ENCODE assay signal across 2 cellular contexts in the genomic region with DNA sequence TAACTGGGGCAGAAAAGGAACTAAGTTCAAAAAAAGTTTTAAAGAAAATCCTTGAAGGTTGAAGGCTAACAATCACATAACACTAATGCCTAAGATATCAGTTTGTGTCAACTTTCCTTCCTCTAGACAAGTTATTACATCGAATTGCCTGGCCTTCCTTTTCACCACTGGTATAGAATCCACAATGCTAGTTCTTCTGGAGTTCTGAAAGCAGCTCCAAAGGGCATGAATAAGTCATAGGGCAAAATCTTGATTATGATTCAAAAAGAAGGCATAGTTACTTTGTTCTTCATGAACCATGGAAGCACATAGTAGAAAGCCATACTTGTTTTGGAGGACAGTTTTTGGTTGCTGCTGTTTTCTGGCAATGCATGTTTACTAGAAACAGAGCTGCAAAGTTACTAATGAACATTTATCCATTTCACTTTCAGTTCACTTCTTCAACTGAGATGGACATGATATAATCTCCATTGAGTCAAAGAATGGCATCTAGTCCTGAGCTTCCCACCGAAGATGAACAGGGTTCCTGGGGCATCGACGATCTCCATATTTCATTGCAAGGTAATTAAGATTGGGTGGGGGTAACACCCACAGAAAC.
TF ChIP-seq lines count a peak whose summit lies in the region.

No MANE protein-coding gene starts in this region.

TF ChIP-seq in A549, 52 proteins besides CTCF, POLR2A, EP300 and RAD21 (continued from another document):
- TF ChIP-seq KDM5A (IDR thresholded peaks at IDR 0.05) (no peak), ZFP36 (IDR thresholded peaks at IDR 0.05; ENCODE audit: borderline replicate concordance, partially characterized antibody) (no peak), JUNB (IDR thresholded peaks at IDR 0.05) (no peak), ESRRA (IDR thresholded peaks at IDR 0.05; ENCODE audit: borderline replicate concordance, low read length) (no peak)

TF ChIP-seq in HCT116, 20 proteins besides CTCF, POLR2A, EP300 and RAD21 (continued from another document):
- TF ChIP-seq, protein P1, sequence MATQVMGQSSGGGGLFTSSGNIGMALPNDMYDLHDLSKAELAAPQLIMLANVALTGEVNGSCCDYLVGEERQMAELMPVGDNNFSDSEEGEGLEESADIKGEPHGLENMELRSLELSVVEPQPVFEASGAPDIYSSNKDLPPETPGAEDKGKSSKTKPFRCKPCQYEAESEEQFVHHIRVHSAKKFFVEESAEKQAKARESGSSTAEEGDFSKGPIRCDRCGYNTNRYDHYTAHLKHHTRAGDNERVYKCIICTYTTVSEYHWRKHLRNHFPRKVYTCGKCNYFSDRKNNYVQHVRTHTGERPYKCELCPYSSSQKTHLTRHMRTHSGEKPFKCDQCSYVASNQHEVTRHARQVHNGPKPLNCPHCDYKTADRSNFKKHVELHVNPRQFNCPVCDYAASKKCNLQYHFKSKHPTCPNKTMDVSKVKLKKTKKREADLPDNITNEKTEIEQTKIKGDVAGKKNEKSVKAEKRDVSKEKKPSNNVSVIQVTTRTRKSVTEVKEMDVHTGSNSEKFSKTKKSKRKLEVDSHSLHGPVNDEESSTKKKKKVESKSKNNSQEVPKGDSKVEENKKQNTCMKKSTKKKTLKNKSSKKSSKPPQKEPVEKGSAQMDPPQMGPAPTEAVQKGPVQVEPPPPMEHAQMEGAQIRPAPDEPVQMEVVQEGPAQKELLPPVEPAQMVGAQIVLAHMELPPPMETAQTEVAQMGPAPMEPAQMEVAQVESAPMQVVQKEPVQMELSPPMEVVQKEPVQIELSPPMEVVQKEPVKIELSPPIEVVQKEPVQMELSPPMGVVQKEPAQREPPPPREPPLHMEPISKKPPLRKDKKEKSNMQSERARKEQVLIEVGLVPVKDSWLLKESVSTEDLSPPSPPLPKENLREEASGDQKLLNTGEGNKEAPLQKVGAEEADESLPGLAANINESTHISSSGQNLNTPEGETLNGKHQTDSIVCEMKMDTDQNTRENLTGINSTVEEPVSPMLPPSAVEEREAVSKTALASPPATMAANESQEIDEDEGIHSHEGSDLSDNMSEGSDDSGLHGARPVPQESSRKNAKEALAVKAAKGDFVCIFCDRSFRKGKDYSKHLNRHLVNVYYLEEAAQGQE (IDR thresholded peaks at IDR 0.05; ENCODE audit: low read depth) = no peak
- TF ChIP-seq EGR1 (IDR thresholded peaks at IDR 0.05; ENCODE audit: low read depth) = no peak
- no peak for TF ChIP-seq EZH2 (IDR thresholded peaks at IDR 0.05)
- TF ChIP-seq JUND (IDR thresholded peaks at IDR 0.05) = no peak
- no peak for TF ChIP-seq FOSL1 (IDR thresholded peaks at IDR 0.05; ENCODE audit: low read depth)
- TF ChIP-seq SP1 (IDR thresholded peaks at IDR 0.05; ENCODE audit: low read depth) = no peak
- TF ChIP-seq, protein P2, sequence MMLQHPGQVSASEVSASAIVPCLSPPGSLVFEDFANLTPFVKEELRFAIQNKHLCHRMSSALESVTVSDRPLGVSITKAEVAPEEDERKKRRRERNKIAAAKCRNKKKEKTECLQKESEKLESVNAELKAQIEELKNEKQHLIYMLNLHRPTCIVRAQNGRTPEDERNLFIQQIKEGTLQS (IDR thresholded peaks at IDR 0.05) = no peak
- no peak for TF ChIP-seq TCF7L2 (IDR thresholded peaks at IDR 0.05; ENCODE audit: borderline replicate concordance, extremely low read depth, insufficient read depth, insufficient read length)
